Comparison of ENCODE assay signal across 8 cellular contexts in the genomic region with DNA sequence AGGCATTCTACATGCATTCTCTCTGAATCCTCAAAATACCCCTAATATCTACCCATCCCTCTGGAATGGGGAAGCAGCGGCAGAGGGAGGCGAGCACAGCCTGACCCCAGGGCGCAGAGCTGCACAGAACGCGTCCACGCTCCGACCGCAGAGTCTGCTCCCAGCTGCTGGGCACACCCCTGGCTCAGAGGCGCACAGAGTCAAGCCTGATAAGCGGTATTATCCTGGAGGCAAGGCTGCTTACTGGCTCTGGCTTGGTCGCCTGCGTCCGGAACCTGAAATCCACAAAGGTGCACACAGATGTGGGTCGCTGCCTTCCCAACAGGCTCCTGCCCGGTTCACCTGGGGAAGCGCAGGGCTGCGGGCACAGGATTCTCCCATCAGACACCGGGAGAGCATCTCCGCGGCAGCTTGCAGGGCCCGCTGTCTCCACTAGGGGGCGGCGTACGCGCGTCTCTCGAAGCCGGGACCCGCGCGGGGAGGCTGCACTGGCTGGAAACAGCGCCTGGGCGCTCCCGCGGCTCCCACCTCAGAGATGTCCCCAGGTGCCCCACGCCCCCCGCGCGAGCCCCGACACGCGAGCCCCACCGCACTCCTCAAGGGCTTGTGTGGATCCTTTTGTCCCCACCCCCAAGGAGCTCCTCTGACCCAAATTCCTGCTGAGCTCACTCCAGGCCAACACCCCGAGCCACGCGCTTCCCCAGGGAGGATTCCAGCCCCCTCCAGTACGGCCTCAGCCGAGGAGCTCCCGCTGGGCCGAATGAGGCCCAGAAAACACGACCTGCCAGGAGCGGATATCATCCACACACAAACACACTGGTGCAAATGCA.
A peak's percentile ranks its signal among the peaks of the same experiment; 100 is the strongest.
DNase-seq lines count a peak whose midpoint lies in the region; ATAC-seq, FAIRE-seq and TF ChIP-seq lines count a peak whose summit lies in the region.

No MANE protein-coding gene starts in this region.

- no peak overlapping the region for H3K27ac ChIP-seq in tibial nerve

- DNase-seq in GM20000 (ENCODE audit: low spot score) (no peak), NT2/D1 (ENCODE audit: low read depth, low spot score) (peak; percentile 39), cerebellar cortex (ENCODE audit: low spot score) (peak; percentile 51), mucosa of gallbladder (ENCODE audit: low spot score) (peak; percentile 34), tibial nerve (ENCODE audit: low spot score in 2 of 2) (no peak), H54 (ENCODE audit: insufficient read length, low spot score) (no peak)
- no peak for DNase-seq in central memory CD4-positive, alpha-beta T cell

- H3K4me3 ChIP-seq in NT2/D1 (ENCODE audit: insufficient read length, low read depth): no peak overlapping the region
- H3K4me3 ChIP-seq in tibial nerve: no peak overlapping the region

- WGBS in tibial nerve, 2 donors: 16 to 20% methylated on average over 13 to 27 of the region's 52 CpGs

- TF ChIP-seq POLR2A in tibial nerve (IDR thresholded peaks at IDR 0.05): no peak
- TF ChIP-seq POLR2A in H54 (IDR thresholded peaks at IDR 0.05; ENCODE audit: low read depth, low read length): no peak

- H3K27me3 ChIP-seq in NT2/D1 (ENCODE audit: insufficient read depth, insufficient read length) (peaks cover 63% of the 10 kb centered on the region), tibial nerve (peaks cover 0 to 49% of the 10 kb centered on the region in 2 donors)

- no peak overlapping the region for H3K9ac ChIP-seq in NT2/D1 (ENCODE audit: insufficient read length, low read depth)

- H3K36me3 ChIP-seq in NT2/D1 (ENCODE audit: insufficient read depth, insufficient read length, low read length): no peaks in the 10 kb centered on the region
- no peaks in the 10 kb centered on the region for H3K36me3 ChIP-seq in tibial nerve

- TF ChIP-seq CTCF in GM20000 (IDR thresholded peaks at IDR 0.05; ENCODE audit: extremely low read depth, missing control alignments) (peak; percentile 25), tibial nerve (IDR thresholded peaks at IDR 0.05) (peak; percentile 45 to 65 (median 55))

- ATAC-seq in HG03139 (IDR thresholded peaks at IDR 0.05; ENCODE audit: unreplicated experiment): no peak

- TF ChIP-seq EP300 in tibial nerve (IDR thresholded peaks at IDR 0.05): no peak

- H3K9me3 ChIP-seq in NT2/D1 (ENCODE audit: insufficient read depth, low read length) (no peaks in the 10 kb centered on the region), tibial nerve (no peaks in the 10 kb centered on the region)

- FAIRE-seq in H54 (lab: Jason Lieb, UNC): no peak

- H3K4me1 ChIP-seq in NT2/D1 (ENCODE audit: insufficient read depth, insufficient read length) (peaks cover 13% of the 10 kb centered on the region), tibial nerve (peaks cover 0 to 3% (median 0%) of the 10 kb centered on the region in 4 donors)

Comparison
In these comparisons a context has a peak if more than half of its experiments do, and no peak if none do; other contexts are left out.
1. DNase-seq: peak in NT2/D1 (single experiment), cerebellar cortex (single experiment) and mucosa of gallbladder (single experiment); none in GM20000 (single experiment), tibial nerve (0 of 2), central memory CD4-positive, alpha-beta T cell (single experiment) and H54 (single experiment).